Comparison of ENCODE assay signal across 17 cellular contexts in the genomic region with DNA sequence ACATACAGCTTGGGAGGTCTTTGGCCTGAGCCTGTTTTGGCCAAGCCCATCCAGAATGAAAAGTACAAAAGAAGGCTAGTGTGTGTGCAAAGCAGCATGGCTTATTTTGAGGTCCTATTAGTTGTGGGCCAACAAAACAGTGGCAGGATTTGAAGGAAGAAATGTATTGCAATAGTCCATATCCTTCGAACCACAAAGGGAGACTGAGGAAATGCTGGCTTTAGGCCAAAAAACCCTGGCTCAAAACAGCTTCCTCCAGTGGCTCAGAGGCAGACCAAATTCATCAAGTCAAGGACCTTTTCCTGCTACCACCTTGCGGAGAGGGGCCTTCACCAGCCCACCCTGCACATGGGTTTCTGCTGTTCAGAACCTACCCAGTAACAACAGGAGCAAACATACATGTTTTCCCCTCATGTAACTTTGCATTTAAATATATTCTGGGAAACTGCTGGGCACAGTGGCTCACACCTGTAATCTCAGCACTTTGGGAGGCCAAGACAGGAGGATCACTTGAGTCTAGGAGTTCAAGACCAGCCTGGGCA. TPM values are rescaled to one million over a fixed set of nuclear protein-coding genes. Genes with fewer than 3 reads are reported as not detected.
A peak's percentile ranks its signal among the peaks of the same experiment; 100 is the strongest.
DNase-seq lines count a peak whose midpoint lies in the region; ATAC-seq, FAIRE-seq and TF ChIP-seq lines count a peak whose summit lies in the region.
"Had no signal": no experiment of that assay in that cellular context is flagged by ENCODE, and none has a peak within 500 bp of the region (broad histone marks: within the 10 kb centered on the region; RNA-seq: fewer than 3 reads in every experiment).

No MANE protein-coding gene starts in this region.

- TF ChIP-seq POLR2A in H1 (IDR thresholded peaks at IDR 0.05; ENCODE audit: control extremely low read depth in 1 of 2, low read depth in 2 of 2, low read length in 2 of 2) = no peak

- H2BK15ac ChIP-seq in H1 (ENCODE audit: low read length) = no peak overlapping the region

- H3K4ac ChIP-seq in H1 (replicated peaks; ENCODE audit: insufficient read length, low read depth, low read length) = no peak overlapping the region

- TF ChIP-seq EP300 in H1 (IDR thresholded peaks at IDR 0.05; ENCODE audit: borderline replicate concordance in 1 of 2, low read depth in 2 of 2, low read length in 2 of 2) = no peak

- no peak for DNase-seq in CD4-positive, CD25-positive, alpha-beta regulatory T cell
- DNase-seq in T-helper 17 cell = no peak
- peak in 1 of 2 experiments; percentile 19 for DNase-seq in H1 (ENCODE audit: low read depth in 1 of 2, low spot score in 2 of 2)
- no peak for DNase-seq in GM10248 (ENCODE audit: extremely low spot score)
- DNase-seq in iPS-NIHi7 (ENCODE audit: extremely low spot score) = no peak
- no peak for DNase-seq in dermis blood vessel endothelial cell
- DNase-seq: activated T-cell treated with anti-CD3 and anti-CD28 coated beads, Interleukin-2, amount 50 U/mL, for 1 hour; Calu3; heart left ventricle; NCI-H1417 treated with DMSO at 0.1 percent for 48 hours; NCI-H2171 treated with DMSO at 0.1 percent for 48 hours; retina; SHP77 treated with DMSO at 0.1 percent for 48 hours; stimulated activated CD4-positive, alpha-beta T cell treated with anti-CD3 and anti-CD28 coated beads, Interleukin-4, amount 100 ng/mL, for 4 hours had no signal

- H3K36me3 Mint-ChIP-seq in CD4-positive, CD25-positive, alpha-beta regulatory T cell = peaks cover 24% of the 10 kb centered on the region
- peaks cover 4% of the 10 kb centered on the region for H3K36me3 Mint-ChIP-seq in T-helper 17 cell (ENCODE audit: low read depth)

- H2AFZ ChIP-seq in H1 (ENCODE audit: low read length) = no peak overlapping the region

- ATAC-seq in CD4-positive, CD25-positive, alpha-beta regulatory T cell (ENCODE audit: low read depth in 2 of 2) = no peak
- ATAC-seq in T-helper 17 cell = no peak
- ATAC-seq: heart left ventricle had no signal

- peak overlapping the region in 2 of 3 donors; percentile 37 to 46 for H3K27ac Mint-ChIP-seq in CD4-positive, CD25-positive, alpha-beta regulatory T cell
- H3K27ac Mint-ChIP-seq in T-helper 17 cell = peak overlapping the region; percentile 68

- H2BK120ac ChIP-seq in H1 (replicated peaks; ENCODE audit: low read depth, low read length) = no peak overlapping the region

- H3K4me3 Mint-ChIP-seq in CD4-positive, CD25-positive, alpha-beta regulatory T cell = no peak overlapping the region
- no peak overlapping the region for H3K4me3 Mint-ChIP-seq in T-helper 17 cell

- H3K4me2 ChIP-seq in BLaER1 (peak overlapping the region; percentile 85), H1 (ENCODE audit: insufficient read depth in 1 of 2, low read depth in 2 of 2, low read length in 2 of 2) (no peak overlapping the region)

- no peak overlapping the region for H4K8ac ChIP-seq in H1 (ENCODE audit: extremely low read depth, insufficient read depth, low read length)

- no peak overlapping the region for H2BK12ac ChIP-seq in H1 (ENCODE audit: low read depth, low read length)

- no peaks in the 10 kb centered on the region for H3K27me3 ChIP-seq in BLaER1
- H3K27me3 ChIP-seq in CD4-positive, CD25-positive, alpha-beta regulatory T cell (ENCODE audit: control insufficient read depth, insufficient read depth, low read length) = no peaks in the 10 kb centered on the region
- H3K27me3 ChIP-seq in H1 (replicated peaks in 1 of 4; ENCODE audit: control insufficient read depth in 3 of 4, extremely low read depth in 1 of 4, insufficient read depth in 3 of 4, low read length in 3 of 4) = no peaks in the 10 kb centered on the region
- H3K27me3 ChIP-seq: adrenal gland, heart left ventricle had no signal

- H4K20me1 ChIP-seq in BLaER1 (no peaks in the 10 kb centered on the region), H1 (replicated peaks in 1 of 2; ENCODE audit: control insufficient read depth in 1 of 2, insufficient read depth in 2 of 2, low read length in 2 of 2) (no peaks in the 10 kb centered on the region)

- H3K18ac ChIP-seq in H1 (ENCODE audit: extremely low read depth, low read length) = no peak overlapping the region

- no peaks in the 10 kb centered on the region for H3K27me3 Mint-ChIP-seq in CD4-positive, CD25-positive, alpha-beta regulatory T cell
- no peaks in the 10 kb centered on the region for H3K27me3 Mint-ChIP-seq in T-helper 17 cell

- H3K79me2 ChIP-seq in H1 (ENCODE audit: control insufficient read depth in 1 of 2, insufficient read depth in 2 of 2, low read length in 2 of 2) = no peaks in the 10 kb centered on the region

- H4K5ac ChIP-seq in H1 (ENCODE audit: insufficient read length, low read depth, low read length) = no peak overlapping the region

- H3K56ac ChIP-seq in H1 (replicated peaks; ENCODE audit: insufficient read length, low read depth, low read length) = no peak overlapping the region

- H4K91ac ChIP-seq in H1 (replicated peaks; ENCODE audit: insufficient read length, low read length) = no peak overlapping the region

- H3K4me3 ChIP-seq in BLaER1 (no peak overlapping the region), H1 (ENCODE audit: extremely low read depth in 1 of 4, insufficient read depth in 2 of 4, low read depth in 3 of 4, low read length in 4 of 4) (no peak overlapping the region)
- H3K4me3 ChIP-seq in CD4-positive, CD25-positive, alpha-beta regulatory T cell (ENCODE audit: low read depth, low read length) = no peak overlapping the region
- H3K4me3 ChIP-seq: adrenal gland, coronary artery, heart left ventricle had no signal

- POLR2A ChIA-PET in H1 (lab: Charles Lee; ENCODE audit: partially characterized antibody) (interaction anchor here (1.4 kb wide), 1 partner anchor 10 kb away, joined by 4 read pairs; no protein-coding TSS in a partner anchor), GM10248 (lab: Yijun Ruan, JAX) (no interaction called here)

- TF ChIP-seq RAD21 in H1 (IDR thresholded peaks at IDR 0.05 in 1 of 2, conservative IDR thresholded peaks at IDR 0.05 in 1 of 2; ENCODE audit: low read depth in 2 of 2, low read length in 2 of 2) = no peak

- H3K14ac ChIP-seq in H1 (ENCODE audit: insufficient read length) = no peak overlapping the region

- no peaks in the 10 kb centered on the region for H3K79me1 ChIP-seq in H1 (ENCODE audit: low read depth, low read length)

- no peak overlapping the region for H2BK20ac ChIP-seq in H1 (ENCODE audit: low read length)

- H3K23me2 ChIP-seq in H1 (ENCODE audit: low read depth, low read length) = no peaks in the 10 kb centered on the region

- no peak overlapping the region for H2BK5ac ChIP-seq in H1 (ENCODE audit: low read depth, low read length)

- no peak overlapping the region for H2AK5ac ChIP-seq in H1 (ENCODE audit: low read depth, low read length)

- TF ChIP-seq CTCF in H1 (IDR thresholded peaks at IDR 0.05; ENCODE audit: control extremely low read depth in 1 of 3, insufficient read depth in 1 of 3, low read depth in 1 of 3, low read length in 3 of 3) (no peak), GM10248 (IDR thresholded peaks at IDR 0.05; ENCODE audit: control extremely low read depth, extremely low read depth, low read depth, missing control alignments) (no peak)

- peaks cover 51% of the 10 kb centered on the region for H3K36me3 ChIP-seq in BLaER1
- peaks cover 46% of the 10 kb centered on the region for H3K36me3 ChIP-seq in CD4-positive, CD25-positive, alpha-beta regulatory T cell (ENCODE audit: control insufficient read depth, insufficient read depth, low read length)
- peaks cover 18 to 57% (median 40%) of the 10 kb centered on the region in 4 experiments; a peak in 7 of 8 replicates for H3K36me3 ChIP-seq in H1 (ENCODE audit: control insufficient read depth in 2 of 4, insufficient read depth in 4 of 4, low read length in 3 of 4)

- FAIRE-seq in H1 (lab: Jason Lieb, UNC) = no peak

- H3K4me1 Mint-ChIP-seq in CD4-positive, CD25-positive, alpha-beta regulatory T cell = peaks cover 12 to 54% (median 33%) of the 10 kb centered on the region in 4 donors
- H3K4me1 Mint-ChIP-seq in T-helper 17 cell = peaks cover 30% of the 10 kb centered on the region

- CTCF ChIA-PET in H1 (lab: Charles Lee; ENCODE audit: partially characterized antibody) = no interaction called here
- CTCF ChIA-PET in GM10248 (lab: Yijun Ruan, JAX) = interaction anchor here (0.6 to 1.3 kb wide), 2 partner anchors 20 to 51 kb away, joined by 3 read pairs; no protein-coding TSS in a partner anchor

- H3K9ac ChIP-seq in BLaER1 (no peak overlapping the region), H1 (replicated peaks in 1 of 4; ENCODE audit: extremely low read depth in 1 of 4, low read depth in 3 of 4, low read length in 3 of 4) (no peak overlapping the region)

- peak overlapping the region; percentile 71; the same call in 1 of the 2 replicates for H3K27ac ChIP-seq in BLaER1
- no peak overlapping the region for H3K27ac ChIP-seq in CD4-positive, CD25-positive, alpha-beta regulatory T cell (ENCODE audit: insufficient read depth, low read length, poor library complexity, severe bottlenecking)
- no peak overlapping the region for H3K27ac ChIP-seq in H1 (ENCODE audit: low read depth, low read length)
- H3K27ac ChIP-seq: adrenal gland, coronary artery had no signal

- peaks cover 52% of the 10 kb centered on the region for H3K4me1 ChIP-seq in BLaER1
- peaks cover 36% of the 10 kb centered on the region for H3K4me1 ChIP-seq in CD4-positive, CD25-positive, alpha-beta regulatory T cell (ENCODE audit: control insufficient read depth, insufficient read depth, low read length, poor library complexity, severe bottlenecking)
- no peaks in the 10 kb centered on the region for H3K4me1 ChIP-seq in H1 (replicated peaks in 1 of 4; ENCODE audit: control insufficient read depth in 3 of 4, insufficient read depth in 4 of 4, low read length in 3 of 4)

- H3K9me3 Mint-ChIP-seq in CD4-positive, CD25-positive, alpha-beta regulatory T cell = no peaks in the 10 kb centered on the region

- WGBS in H1 (ENCODE audit: extremely low coverage in 1 of 2, insufficient coverage in 1 of 2, insufficient read length in 1 of 2, insufficient replicate concordance in 2 of 2, low coverage in 1 of 2, low lambda C conversion rate in 2 of 2, missing lambda C conversion rate in 1 of 2), 2 experiments = 100% methylated on average over 2 of the region's 2 CpGs; no CpG with 5 or more reads in 1 of the 2 experiments

- H3K9me3 ChIP-seq in BLaER1 (peaks cover 3% of the 10 kb centered on the region; the same call in 1 of the 2 replicates), T-helper 17 cell (ENCODE audit: control insufficient read depth, low read length, poor library complexity, severe bottlenecking) (no peaks in the 10 kb centered on the region), H1 (ENCODE audit: insufficient read depth in 2 of 2, low read depth in 1 of 2, low read length in 1 of 2) (no peaks in the 10 kb centered on the region; a peak in 1 of 4 replicates)
- H3K9me3 ChIP-seq in CD4-positive, CD25-positive, alpha-beta regulatory T cell (ENCODE audit: control insufficient read depth in 2 of 2, low read length in 2 of 2) = no peaks in the 10 kb centered on the region
- H3K9me3 ChIP-seq: adrenal gland, heart left ventricle had no signal

- H3K23ac ChIP-seq in H1 (ENCODE audit: insufficient read length) = no peak overlapping the region

RNA-seq across cellular contexts. Expression of gene VPS26C, which starts 43.3 kb away (rescaled TPM):
- 49.4 TPM for total RNA-seq in CD4-positive, CD25-positive, alpha-beta regulatory T cell
- polyA plus RNA-seq in CD4-positive, CD25-positive, alpha-beta regulatory T cell = 100 to 1,000 TPM in 1 of 4 donors, 10 to 100 TPM in 3; 84.0 to 104 (median 94.1) TPM
- total RNA-seq in T-helper 17 cell = 10 to 100 TPM; 42.9 to 45.8 TPM
- 68.1 and 71.6 TPM in 2 replicates for total RNA-seq in H1 (2021; fragmentation: NEBNext Ultra II Directional; extraction: Animal tissue kit (Norgen Biotek cat#: 25700))
- polyA plus RNA-seq in H1 (2011; rRNA removed) = 43.5 and 45.7 TPM in 2 replicates
- 50.8 TPM for polyA plus RNA-seq in H1 (2011; cell fraction: cytosol; rRNA removed)
- polyA plus RNA-seq in H1 (2011; cell fraction: nucleus; rRNA removed) = 41.0 TPM
- 45.0 to 83.4 TPM (median 50.5 TPM) in 4 replicates for polyA plus RNA-seq in H1 (2012, experiment 1 of 2)
- 41.8 TPM for polyA plus RNA-seq in H1 (2012, experiment 2 of 2)
- polyA plus RNA-seq in H1 (2013, experiment 1 of 2) = 40.8 TPM
- 40.0 TPM for polyA plus RNA-seq in H1 (2013, experiment 2 of 2)
- 49.8 and 61.5 TPM in 2 replicates for polyA minus RNA-seq in H1 (2011; rRNA and poly(A)+ RNA removed)
- polyA minus RNA-seq in H1 (2011; cell fraction: cytosol; rRNA and poly(A)+ RNA removed) = 37.8 TPM
- polyA minus RNA-seq in H1 (2011; cell fraction: nucleus; rRNA and poly(A)+ RNA removed) = 50.1 TPM
- 106 and 115 TPM in 2 replicates for total RNA-seq in dermis blood vessel endothelial cell
